25 cellular contexts compared by ENCODE assay signal in genomic region chr18:34740101-34740500, GRCh38. TPM values are rescaled to one million over a fixed set of nuclear protein-coding genes. Genes with fewer than 3 reads are reported as not detected.
"Had no signal": no experiment of that assay in that cellular context is flagged by ENCODE, and none has a peak within 500 bp of the region (broad histone marks: within the 10 kb centered on the region; RNA-seq: fewer than 3 reads in every experiment).

No MANE protein-coding gene starts in this region.

- H3K4me3 Mint-ChIP-seq: activated B cell treated with CpG ODN at 0.5 μM for 24 hours; activated CD4-positive, alpha-beta memory T cell treated with anti-CD3 and anti-CD28 coated beads, Interleukin-2, amount 10 ng/mL, durations not matched to agents 7 days and 5 days; activated CD8-positive, alpha-beta memory T cell treated with anti-CD3 and anti-CD28 coated beads, Interleukin-2, amount 10 ng/mL, durations not matched to agents 7 days and 5 days; activated naive CD8-positive, alpha-beta T cell treated with anti-CD3 and anti-CD28 coated beads for 36 hours; activated T-helper 17 cell treated with anti-CD3 and anti-CD28 coated beads, Interleukin-2, amount 50 U/mL, for 72 hours; memory B cell; naive B cell; neural crest cell; stimulated activated naive CD8-positive, alpha-beta T cell treated with anti-CD3 and anti-CD28 coated beads, Interleukin-15, amount 100 ng/mL, for 72 hours had no signal

- H3K27ac Mint-ChIP-seq: activated B cell treated with CpG ODN at 0.5 μM for 24 hours; activated CD4-positive, alpha-beta memory T cell treated with anti-CD3 and anti-CD28 coated beads, Interleukin-2, amount 10 ng/mL, durations not matched to agents 7 days and 5 days; activated CD8-positive, alpha-beta memory T cell treated with anti-CD3 and anti-CD28 coated beads, Interleukin-2, amount 10 ng/mL, durations not matched to agents 7 days and 5 days; activated naive CD8-positive, alpha-beta T cell treated with anti-CD3 and anti-CD28 coated beads for 36 hours; activated T-helper 17 cell treated with anti-CD3 and anti-CD28 coated beads, Interleukin-2, amount 50 U/mL, for 72 hours; memory B cell; stimulated activated naive CD8-positive, alpha-beta T cell treated with anti-CD3 and anti-CD28 coated beads, Interleukin-15, amount 100 ng/mL, for 72 hours had no signal

- DNase-seq: activated B cell treated with CpG ODN at 0.5 μM for 24 hours; activated CD4-positive, alpha-beta memory T cell treated with anti-CD3 and anti-CD28 coated beads, Interleukin-2, amount 10 ng/mL, durations not matched to agents 7 days and 5 days; activated CD4-positive, alpha-beta T cell treated with anti-CD3 and anti-CD28 coated beads for 4 hours; activated CD8-positive, alpha-beta memory T cell treated with anti-CD3 and anti-CD28 coated beads, Interleukin-2, amount 10 ng/mL, durations not matched to agents 7 days and 5 days; activated naive CD4-positive, alpha-beta T cell; activated naive CD8-positive, alpha-beta T cell treated with anti-CD3 and anti-CD28 coated beads for 36 hours; amniotic stem cell; colonic mucosa; heart right ventricle; left ventricle myocardium superior; mucosa of descending colon; naive B cell; right lobe of liver; stimulated activated CD4-positive, alpha-beta T cell treated with anti-CD3 and anti-CD28 coated beads, Interleukin-4, amount 100 ng/mL, for 1 hour; stimulated activated naive CD8-positive, alpha-beta T cell treated with anti-CD3 and anti-CD28 coated beads, Interleukin-15, amount 100 ng/mL, for 72 hours; T-helper 9 cell; upper lobe of left lung had no signal

- H3K9me3 ChIP-seq: colonic mucosa, heart right ventricle, mucosa of descending colon, prostate gland, right lobe of liver, suprapubic skin, upper lobe of left lung had no signal

- H3K9me3 Mint-ChIP-seq: activated B cell treated with CpG ODN at 0.5 μM for 24 hours; activated CD4-positive, alpha-beta memory T cell treated with anti-CD3 and anti-CD28 coated beads, Interleukin-2, amount 10 ng/mL, durations not matched to agents 7 days and 5 days; activated naive CD8-positive, alpha-beta T cell treated with anti-CD3 and anti-CD28 coated beads for 36 hours; activated T-helper 17 cell treated with anti-CD3 and anti-CD28 coated beads, Interleukin-2, amount 50 U/mL, for 72 hours; memory B cell; naive B cell; neural crest cell; stimulated activated naive CD8-positive, alpha-beta T cell treated with anti-CD3 and anti-CD28 coated beads, Interleukin-15, amount 100 ng/mL, for 72 hours had no signal

- H3K4me1 ChIP-seq: colonic mucosa, prostate gland, right lobe of liver, suprapubic skin had no signal

- H3K27me3 Mint-ChIP-seq: activated B cell treated with CpG ODN at 0.5 μM for 24 hours; stimulated activated naive CD8-positive, alpha-beta T cell treated with anti-CD3 and anti-CD28 coated beads, Interleukin-15, amount 100 ng/mL, for 72 hours had no signal

- H3K4me1 Mint-ChIP-seq: activated B cell treated with CpG ODN at 0.5 μM for 24 hours; activated CD4-positive, alpha-beta memory T cell treated with anti-CD3 and anti-CD28 coated beads, Interleukin-2, amount 10 ng/mL, durations not matched to agents 7 days and 5 days; activated CD8-positive, alpha-beta memory T cell treated with anti-CD3 and anti-CD28 coated beads, Interleukin-2, amount 10 ng/mL, durations not matched to agents 7 days and 5 days; activated naive CD8-positive, alpha-beta T cell treated with anti-CD3 and anti-CD28 coated beads for 36 hours; activated T-helper 17 cell treated with anti-CD3 and anti-CD28 coated beads, Interleukin-2, amount 50 U/mL, for 72 hours; memory B cell; naive B cell; stimulated activated naive CD8-positive, alpha-beta T cell treated with anti-CD3 and anti-CD28 coated beads, Interleukin-15, amount 100 ng/mL, for 72 hours had no signal

- H3K36me3 ChIP-seq: cardiac muscle cell, colonic mucosa, heart right ventricle, prostate gland, right lobe of liver, suprapubic skin, upper lobe of left lung had no signal

- H3K4me3 ChIP-seq: cardiac muscle cell, colonic mucosa, heart right ventricle, mucosa of descending colon, prostate gland, right lobe of liver, smooth muscle cell, suprapubic skin, upper lobe of left lung had no signal

- ATAC-seq: activated CD8-positive, alpha-beta memory T cell treated with anti-CD3 and anti-CD28 coated beads, Interleukin-2, amount 10 ng/mL, durations not matched to agents 7 days and 5 days; activated T-helper 17 cell treated with anti-CD3 and anti-CD28 coated beads, Interleukin-2, amount 50 U/mL, for 72 hours; esophagus mucosa; mucosa of descending colon; right lobe of liver; stimulated activated naive CD8-positive, alpha-beta T cell treated with anti-CD3 and anti-CD28 coated beads, Interleukin-15, amount 100 ng/mL, for 72 hours had no signal

- H3K36me3 Mint-ChIP-seq: activated CD8-positive, alpha-beta memory T cell treated with anti-CD3 and anti-CD28 coated beads, Interleukin-2, amount 10 ng/mL, durations not matched to agents 7 days and 5 days; activated naive CD8-positive, alpha-beta T cell treated with anti-CD3 and anti-CD28 coated beads for 36 hours; memory B cell; naive B cell had no signal

- H3K27me3 ChIP-seq: cardiac muscle cell, colonic mucosa, heart right ventricle, right lobe of liver, suprapubic skin, upper lobe of left lung had no signal

- H3K27ac ChIP-seq: cardiac muscle cell, colonic mucosa, prostate gland, right lobe of liver, suprapubic skin, upper lobe of left lung had no signal

- H3K4me2 ChIP-seq: smooth muscle cell had no signal

RNA-seq across cellular contexts. Expression of gene DTNA, which starts 30.0 kb away (rescaled TPM):
- total RNA-seq: activated B cell treated with CpG ODN at 0.5 μM for 24 hours; activated CD8-positive, alpha-beta memory T cell treated with anti-CD3 and anti-CD28 coated beads, Interleukin-2, amount 10 ng/mL, durations not matched to agents 7 days and 5 days had no signal
